ENCODE assay signal across 17 cellular contexts in genomic region chr1:201284636-201285035, GRCh38. TPM values are rescaled to one million over a fixed set of nuclear protein-coding genes. Genes with fewer than 3 reads are reported as not detected.
A peak's percentile ranks its signal among the peaks of the same experiment; 100 is the strongest.
DNase-seq lines count a peak whose midpoint lies in the region; ATAC-seq, FAIRE-seq and TF ChIP-seq lines count a peak whose summit lies in the region.
"Had no signal": no experiment of that assay in that cellular context is flagged by ENCODE, and none has a peak within 500 bp of the region (broad histone marks: within the 10 kb centered on the region; RNA-seq: fewer than 3 reads in every experiment).

No MANE protein-coding gene starts in this region.

- H3K4me3 ChIP-seq in bronchial epithelial cell (ENCODE audit: low read depth, low read length) (peak overlapping the region; percentile 70), keratinocyte (ENCODE audit: control insufficient read depth in 2 of 3, extremely low read depth in 1 of 3, insufficient read depth in 2 of 3, low read depth in 1 of 3, low read length in 3 of 3) (peak overlapping the region; percentile 86 to 92 (median 91)), sigmoid colon (no peak overlapping the region), urinary bladder (ENCODE audit: low read depth, low read length) (peak overlapping the region; percentile 2)
- H3K4me3 ChIP-seq: BLaER1 treated with 17β-estradiol and CSF1 and Interleukin-3, amounts not matched to agents 10 nM and 100 nM; MG63; Peyer's patch had no signal

- H3K9ac ChIP-seq in keratinocyte (ENCODE audit: control insufficient read depth, extremely low read depth, insufficient read depth, low read length), result peak overlapping the region; percentile 97
- H3K9ac ChIP-seq: BLaER1 treated with 17β-estradiol and CSF1 and Interleukin-3, amounts not matched to agents 10 nM and 100 nM had no signal

- 84% methylated on average over 6 of the region's 6 CpGs for WGBS in sigmoid colon, 2 donors
- WGBS in urinary bladder, result 61% methylated on average over 6 of the region's 6 CpGs

- ATAC-seq in HG03565 (IDR thresholded peaks at IDR 0.05; ENCODE audit: unreplicated experiment), result no peak

- H3K27ac ChIP-seq in keratinocyte (ENCODE audit: control insufficient read depth, insufficient read depth, low read length) (peak overlapping the region; percentile 91), sigmoid colon (no peak overlapping the region), urinary bladder (ENCODE audit: low read depth) (no peak overlapping the region)
- H3K27ac ChIP-seq: BLaER1 treated with 17β-estradiol and CSF1 and Interleukin-3, amounts not matched to agents 10 nM and 100 nM; Peyer's patch had no signal

- H3K79me2 ChIP-seq in keratinocyte (ENCODE audit: control insufficient read depth, insufficient read depth, low read length), result peaks cover 55% of the 10 kb centered on the region

- H3K27me3 ChIP-seq in bronchial epithelial cell (ENCODE audit: control insufficient read depth, insufficient read depth, low read length) (no peaks in the 10 kb centered on the region), keratinocyte (ENCODE audit: control insufficient read depth, extremely low read depth, insufficient read depth, low read length) (no peaks in the 10 kb centered on the region), sigmoid colon (peaks cover 8 to 48% (median 21%) of the 10 kb centered on the region in 3 donors)
- H3K27me3 ChIP-seq: MG63 had no signal

- peak overlapping the region; percentile 87 for H3K4me2 ChIP-seq in keratinocyte (ENCODE audit: control insufficient read depth, extremely low read depth, insufficient read depth, low read depth, low read length)

- no peak overlapping the region for H2AFZ ChIP-seq in keratinocyte (ENCODE audit: control insufficient read depth, low read length)

- H3K9me3 ChIP-seq in keratinocyte (ENCODE audit: control insufficient read depth, low read depth, low read length) (no peaks in the 10 kb centered on the region), sigmoid colon (no peaks in the 10 kb centered on the region)
- H3K9me3 ChIP-seq: MG63, Peyer's patch had no signal

- peaks cover 2% of the 10 kb centered on the region for H3K9me1 ChIP-seq in keratinocyte (ENCODE audit: control insufficient read depth, extremely low read depth, insufficient read depth, low read length)

- DNase-seq in bronchial epithelial cell (ENCODE audit: low read depth) (no peak), keratinocyte (ENCODE audit: low read depth, low spot score) (no peak), sigmoid colon (peak; percentile 29)
- DNase-seq in activated CD4-positive, CD25-positive, alpha-beta regulatory T cell treated with anti-CD3 and anti-CD28 coated beads, Interleukin-2, amount 50 U/mL, for 72 hours, result no peak
- no peak for DNase-seq in effector CD4-positive, alpha-beta T cell
- DNase-seq: KG1, MG63, NCI-H1092 treated with DMSO at 0.1 percent for 48 hours, NCI-H1694 treated with DMSO at 0.1 percent for 48 hours, NCI-H446, NCI-H82, Peyer's patch, SHP77 treated with DMSO at 0.1 percent for 48 hours had no signal

- dilution Hi-C loops in keratinocyte (cut with MboI; ENCODE audit: extremely low pct_ligation_motif_present, low sequenced_read_pairs), result no loop called here

- H4K20me1 ChIP-seq in keratinocyte (ENCODE audit: control insufficient read depth, extremely low read depth, insufficient read depth, low read length), result no peaks in the 10 kb centered on the region
- H4K20me1 ChIP-seq: BLaER1 treated with 17β-estradiol and CSF1 and Interleukin-3, amounts not matched to agents 10 nM and 100 nM had no signal

- intact Hi-C loops in sigmoid colon (cut with DNase I), result no loop called here

- no peak for TF ChIP-seq EP300 in sigmoid colon (IDR thresholded peaks at IDR 0.05)

- TF ChIP-seq POLR2A in sigmoid colon (IDR thresholded peaks at IDR 0.05), result no peak

- TF ChIP-seq CTCF in bronchial epithelial cell (IDR thresholded peaks at IDR 0.05; ENCODE audit: insufficient read depth, low read length, severe bottlenecking), result no peak
- no peak for TF ChIP-seq CTCF in keratinocyte (optimal IDR thresholded peaks at IDR 0.05 in 1 of 3, IDR thresholded peaks at IDR 0.05 in 1 of 3, conservative IDR thresholded peaks at IDR 0.05 in 1 of 3; ENCODE audit: extremely low read depth in 1 of 3, insufficient read depth in 2 of 3, low read length in 3 of 3)
- TF ChIP-seq CTCF in sigmoid colon (IDR thresholded peaks at IDR 0.05), result no peak

- FAIRE-seq in bronchial epithelial cell (lab: Jason Lieb, UNC), result no peak
- FAIRE-seq in keratinocyte (lab: Jason Lieb, UNC), result peak; percentile 17

- H3K36me3 ChIP-seq in bronchial epithelial cell (ENCODE audit: control insufficient read depth, insufficient read depth, low read length) (peaks cover 13% of the 10 kb centered on the region), keratinocyte (ENCODE audit: control insufficient read depth in 2 of 2, extremely low read depth in 1 of 2, insufficient read depth in 2 of 2, low read length in 2 of 2) (peaks cover 13 to 19% of the 10 kb centered on the region in 2 experiments), sigmoid colon (no peaks in the 10 kb centered on the region), urinary bladder (ENCODE audit: insufficient read depth) (no peaks in the 10 kb centered on the region)
- H3K36me3 ChIP-seq: BLaER1 treated with 17β-estradiol and CSF1 and Interleukin-3, amounts not matched to agents 10 nM and 100 nM; MG63; Peyer's patch had no signal

- H3K4me1 ChIP-seq in keratinocyte (ENCODE audit: control insufficient read depth, extremely low read depth, insufficient read depth, low read length) (peaks cover 49% of the 10 kb centered on the region), sigmoid colon (peaks cover 0 to 12% (median 10%) of the 10 kb centered on the region in 4 donors), urinary bladder (ENCODE audit: insufficient read depth) (no peaks in the 10 kb centered on the region)

RNA-seq across cellular contexts. Expression of gene PKP1, which starts 1.3 kb away (rescaled TPM):
- total RNA-seq in bronchial epithelial cell (117 and 337 TPM in 2 replicates), sigmoid colon (under 1 TPM in 2 of 4 donors, not detected in 2; under 0.01 to 0.16 TPM), urinary bladder (4.0 TPM)
- polyA plus RNA-seq in keratinocyte (163 to 301 TPM (median 169 TPM) in 3 replicates), sigmoid colon (under 1 TPM; under 0.01 to 0.60 (median 0.48) TPM), urinary bladder (2.5 TPM)
- polyA plus RNA-seq in keratinocyte (2011; ENCODE audit: low read depth), result 262 TPM
- 168 and 222 TPM in 2 replicates for polyA plus RNA-seq in keratinocyte (2011; cell fraction: cytosol; rRNA removed)
- polyA plus RNA-seq in keratinocyte (2011; cell fraction: nucleus; rRNA removed), result 418 and 503 TPM in 2 replicates
- polyA plus RNA-seq in keratinocyte (2012; ENCODE audit: low replicate concordance), result 160 and 587 TPM in 2 replicates
- 263 to 433 TPM (median 366 TPM) in 3 replicates for polyA minus RNA-seq in keratinocyte
- 238 TPM for polyA minus RNA-seq in keratinocyte (2011; cell fraction: cytosol; rRNA and poly(A)+ RNA removed)
- polyA minus RNA-seq in keratinocyte (2011; cell fraction: nucleus; rRNA and poly(A)+ RNA removed), result 239 and 304 TPM in 2 replicates
- total RNA-seq: H7 had no signal

Comparison
In these comparisons a context has a peak if more than half of its experiments do, and no peak if none do; other contexts are left out.
1. H3K4me3 ChIP-seq: peak in bronchial epithelial cell (single experiment), keratinocyte (3 of 3) and urinary bladder (single experiment); none in sigmoid colon (0 of 4).
2. RNA of gene PKP1, which starts 1.3 kb away (total RNA-seq): 117 to 337 TPM in bronchial epithelial cell; 4.0 TPM in urinary bladder (single experiment) and under 0.01 to 0.16 TPM in sigmoid colon; every median in the first group is over 10 times any median in the second.